ENCODE assay signal across 23 cellular contexts in genomic region chr14:66496911-66497310, GRCh38. TPM values are rescaled to one million over a fixed set of nuclear protein-coding genes. Genes with fewer than 3 reads are reported as not detected.
DNase-seq lines count a peak whose midpoint lies in the region; TF ChIP-seq lines count a peak whose summit lies in the region.
"Had no signal": no experiment of that assay in that cellular context is flagged by ENCODE, and none has a peak within 500 bp of the region (broad histone marks: within the 10 kb centered on the region; RNA-seq: fewer than 3 reads in every experiment).

No MANE protein-coding gene starts in this region.

- TF ChIP-seq CTCF in parathyroid adenoma (IDR thresholded peaks at IDR 0.05) (no peak), OCI-LY7 (conservative IDR thresholded peaks at IDR 0.05; ENCODE audit: low read length) (no peak)

- no peaks in the 10 kb centered on the region for H4K20me1 ChIP-seq in OCI-LY7 (ENCODE audit: insufficient read depth, low read length)

- no peak overlapping the region for H3K27ac ChIP-seq in parathyroid adenoma
- H3K27ac ChIP-seq in OCI-LY7 (ENCODE audit: low read depth, low read length, poor library complexity, severe bottlenecking) = no peak overlapping the region
- H3K27ac ChIP-seq: gastrocnemius medialis had no signal

- no peak overlapping the region for H3K27ac Mint-ChIP-seq in activated naive CD4-positive, alpha-beta T cell treated with anti-CD3 and anti-CD28 coated beads for 36 hours
- no peak overlapping the region for H3K27ac Mint-ChIP-seq in activated naive CD8-positive, alpha-beta T cell treated with anti-CD3 and anti-CD28 coated beads for 36 hours
- H3K27ac Mint-ChIP-seq: memory B cell had no signal

- peak overlapping the region; percentile 40 for H2AFZ ChIP-seq in parathyroid adenoma
- H2AFZ ChIP-seq in OCI-LY7 (ENCODE audit: low read length) = no peak overlapping the region

- H3K4me3 Mint-ChIP-seq in activated naive CD4-positive, alpha-beta T cell treated with anti-CD3 and anti-CD28 coated beads for 36 hours = no peak overlapping the region
- peak overlapping the region; percentile 39 for H3K4me3 Mint-ChIP-seq in activated naive CD8-positive, alpha-beta T cell treated with anti-CD3 and anti-CD28 coated beads for 36 hours
- H3K4me3 Mint-ChIP-seq: memory B cell had no signal

- BruUV-seq in OCI-LY7 (replicated peaks; lab: Mats Ljungman, UMichigan) = no TSS peak

- CTCF ChIA-PET in activated naive CD4-positive, alpha-beta T cell treated with anti-CD3 and anti-CD28 coated beads for 36 hours (lab: Charles Lee) = interaction anchor here (0.8 to 2.0 kb wide), 5 partner anchors 9 to 137 kb away, joined by 3 to 7 read pairs (median 4); partner anchors contain the start of gene GPHN
- CTCF ChIA-PET in OCI-LY7 (lab: Charles Lee; ENCODE audit: unreplicated experiment) = no interaction called here

- H3K4me3 ChIP-seq in Jurkat, Clone E6-1 (ENCODE audit: low read length) = peak overlapping the region; percentile 22; the same call in 1 of the 2 replicates
- no peak overlapping the region for H3K4me3 ChIP-seq in parathyroid adenoma (ENCODE audit: low read depth, low read length)
- no peak overlapping the region for H3K4me3 ChIP-seq in OCI-LY7 (ENCODE audit: low read depth, low read length, poor library complexity, severe bottlenecking)
- H3K4me3 ChIP-seq: gastrocnemius medialis had no signal

- no peaks in the 10 kb centered on the region for H3K27me3 ChIP-seq in parathyroid adenoma (ENCODE audit: control insufficient read depth, insufficient read depth, low read length)
- H3K27me3 ChIP-seq: gastrocnemius medialis had no signal

- POLR2A ChIA-PET in OCI-LY7 (lab: Charles Lee) = interaction anchor here (1.7 kb wide), 1 partner anchor 15 kb away, joined by 3 read pairs; no protein-coding TSS in a partner anchor

- H3K36me3 ChIP-seq in parathyroid adenoma (ENCODE audit: control insufficient read depth, insufficient read depth, low read length) (no peaks in the 10 kb centered on the region), OCI-LY7 (ENCODE audit: insufficient read depth, low read length) (no peaks in the 10 kb centered on the region)
- H3K36me3 ChIP-seq: gastrocnemius medialis had no signal

- peaks cover 19% of the 10 kb centered on the region for H3K4me1 Mint-ChIP-seq in activated naive CD4-positive, alpha-beta T cell treated with anti-CD3 and anti-CD28 coated beads for 36 hours (ENCODE audit: low read depth)
- peaks cover 16% of the 10 kb centered on the region for H3K4me1 Mint-ChIP-seq in activated naive CD8-positive, alpha-beta T cell treated with anti-CD3 and anti-CD28 coated beads for 36 hours

- DNase-seq in activated naive CD4-positive, alpha-beta T cell treated with anti-CD3 and anti-CD28 coated beads for 36 hours = peak; percentile 6
- no peak for DNase-seq in activated naive CD4-positive, alpha-beta T cell (lab: John Stamatoyannopoulos, UW)
- peak; percentile 80 for DNase-seq in Jurkat, Clone E6-1 (ENCODE audit: low read depth, low spot score)
- DNase-seq in activated naive CD8-positive, alpha-beta T cell treated with anti-CD3 and anti-CD28 coated beads for 36 hours = no peak
- DNase-seq in activated CD4-positive, CD25-positive, alpha-beta regulatory T cell (lab: John Stamatoyannopoulos, UW) = no peak
- DNase-seq in G401 (ENCODE audit: low spot score) (no peak), OCI-LY7 (ENCODE audit: low spot score) (no peak)
- DNase-seq: CD4-positive, alpha-beta memory T cell; DMS153; effector memory CD4-positive, alpha-beta T cell; gastrocnemius medialis; HCEC 1CT; hypothalamus; NCI-H1105 treated with DMSO at 0.1 percent for 48 hours; NCI-H2081 treated with DMSO at 0.1 percent for 48 hours; NCI-H510A; RPMI8226 had no signal

- H3K79me2 ChIP-seq in parathyroid adenoma (no peaks in the 10 kb centered on the region), OCI-LY7 (ENCODE audit: insufficient read depth, low read depth, low read length) (no peaks in the 10 kb centered on the region)

- intact Hi-C loops in activated naive CD4-positive, alpha-beta T cell treated with anti-CD3 and anti-CD28 coated beads for 36 hours (cut with micrococcal nuclease) = loop anchor here (1.0 to 5.0 kb wide), 4 partner anchors 95 to 785 kb away; no protein-coding TSS in a partner anchor
- intact Hi-C loops in OCI-LY7 (cut with micrococcal nuclease; ENCODE audit: unreplicated experiment) = loop anchor here (10.0 kb wide), 1 partner anchor 618 kb away; no protein-coding TSS in a partner anchor

- no peaks in the 10 kb centered on the region for H3K27me3 Mint-ChIP-seq in activated naive CD4-positive, alpha-beta T cell treated with anti-CD3 and anti-CD28 coated beads for 36 hours (ENCODE audit: low read depth)
- H3K27me3 Mint-ChIP-seq in activated naive CD8-positive, alpha-beta T cell treated with anti-CD3 and anti-CD28 coated beads for 36 hours = no peaks in the 10 kb centered on the region
- H3K27me3 Mint-ChIP-seq: CD4-positive, alpha-beta memory T cell; memory B cell had no signal

- in situ Hi-C loops in G401 (cut with HindIII; ENCODE audit: low sequenced_read_pairs) = no loop called here

- H3K9me3 Mint-ChIP-seq in activated naive CD4-positive, alpha-beta T cell treated with anti-CD3 and anti-CD28 coated beads for 36 hours = no peaks in the 10 kb centered on the region
- no peaks in the 10 kb centered on the region for H3K9me3 Mint-ChIP-seq in activated naive CD8-positive, alpha-beta T cell treated with anti-CD3 and anti-CD28 coated beads for 36 hours
- H3K9me3 Mint-ChIP-seq: CD4-positive, alpha-beta memory T cell; memory B cell had no signal

- no peak overlapping the region for H3K9ac ChIP-seq in parathyroid adenoma

- H3K4me2 ChIP-seq in parathyroid adenoma (ENCODE audit: low read length) (no peak overlapping the region), OCI-LY7 (ENCODE audit: low read length) (no peak overlapping the region)

- H3K36me3 Mint-ChIP-seq in activated naive CD4-positive, alpha-beta T cell treated with anti-CD3 and anti-CD28 coated beads for 36 hours (ENCODE audit: low read depth) = no peaks in the 10 kb centered on the region
- no peaks in the 10 kb centered on the region for H3K36me3 Mint-ChIP-seq in activated naive CD8-positive, alpha-beta T cell treated with anti-CD3 and anti-CD28 coated beads for 36 hours
- H3K36me3 Mint-ChIP-seq: CD4-positive, alpha-beta memory T cell; memory B cell had no signal

- H3K9me2 ChIP-seq in OCI-LY7 (ENCODE audit: insufficient read depth, low read length) = no peaks in the 10 kb centered on the region

- H3K9me3 ChIP-seq in parathyroid adenoma (ENCODE audit: control insufficient read depth, low read length) (no peaks in the 10 kb centered on the region), OCI-LY7 (ENCODE audit: low read length) (no peaks in the 10 kb centered on the region)
- H3K9me3 ChIP-seq: gastrocnemius medialis had no signal

- H3K4me1 ChIP-seq in parathyroid adenoma (no peaks in the 10 kb centered on the region), OCI-LY7 (ENCODE audit: insufficient read depth, low read length, poor library complexity, severe bottlenecking) (no peaks in the 10 kb centered on the region)

RNA-seq across cellular contexts. Expression of gene CCDC196, which starts 10.7 kb away (rescaled TPM):
- total RNA-seq in activated naive CD4-positive, alpha-beta T cell treated with anti-CD3 and anti-CD28 coated beads for 36 hours = not detected
- polyA plus RNA-seq in Jurkat, Clone E6-1 (2012; ENCODE audit: insufficient read depth, insufficient read length) = not detected
- total RNA-seq in activated naive CD8-positive, alpha-beta T cell treated with anti-CD3 and anti-CD28 coated beads for 36 hours = not detected
- total RNA-seq in G401 (2014; rRNA removed; shearing (Covaris generic)) = not detected in 2 replicates
- total RNA-seq in OCI-LY7 (2014; rRNA removed; shearing (Covaris generic)) = not detected in 2 replicates
- total RNA-seq in OCI-LY7 (2022) = not detected in 2 replicates
- total RNA-seq: CD4-positive, alpha-beta memory T cell; esophagus mucosa; gastrocnemius medialis; HT1080; sciatic nerve; temporal lobe had no signal
- polyA plus RNA-seq: CD4-positive, alpha-beta memory T cell had no signal

RNA-seq across cellular contexts. Expression of gene GPHN, which starts 11.0 kb away (rescaled TPM):
- 10 to 100 TPM; 14.2 to 21.4 TPM for total RNA-seq in activated naive CD4-positive, alpha-beta T cell treated with anti-CD3 and anti-CD28 coated beads for 36 hours
- polyA plus RNA-seq in Jurkat, Clone E6-1 (2012; ENCODE audit: insufficient read depth, insufficient read length) = 27.1 TPM
- total RNA-seq in activated naive CD8-positive, alpha-beta T cell treated with anti-CD3 and anti-CD28 coated beads for 36 hours = 10 to 100 TPM; 30.7 to 35.8 TPM
- 19.8 and 47.4 TPM in 2 replicates for total RNA-seq in G401 (2014; rRNA removed; shearing (Covaris generic))
- not detected in 2 replicates for total RNA-seq in OCI-LY7 (2014; rRNA removed; shearing (Covaris generic))
- total RNA-seq in OCI-LY7 (2022) = not detected in 2 replicates

Comparison
In these comparisons a context has a peak if more than half of its experiments do, and no peak if none do; other contexts are left out.
1. DNase-seq: peak in activated naive CD4-positive, alpha-beta T cell treated with anti-CD3 and anti-CD28 coated beads for 36 hours (single experiment) and Jurkat, Clone E6-1 (single experiment); none in activated naive CD4-positive, alpha-beta T cell (0 of 4), activated naive CD8-positive, alpha-beta T cell treated with anti-CD3 and anti-CD28 coated beads for 36 hours (single experiment), activated CD4-positive, CD25-positive, alpha-beta regulatory T cell (0 of 4), G401 (single experiment) and OCI-LY7 (single experiment).
2. RNA of gene GPHN, which starts 11.0 kb away (total RNA-seq): 30.7 to 35.8 TPM in activated naive CD8-positive, alpha-beta T cell treated with anti-CD3 and anti-CD28 coated beads for 36 hours, 14.2 to 21.4 TPM in activated naive CD4-positive, alpha-beta T cell treated with anti-CD3 and anti-CD28 coated beads for 36 hours and 19.8 to 47.4 TPM in G401; not detected in OCI-LY7; every median in the first group is over 10 times any median in the second.